2 cellular contexts compared by ENCODE assay signal in the genomic region with DNA sequence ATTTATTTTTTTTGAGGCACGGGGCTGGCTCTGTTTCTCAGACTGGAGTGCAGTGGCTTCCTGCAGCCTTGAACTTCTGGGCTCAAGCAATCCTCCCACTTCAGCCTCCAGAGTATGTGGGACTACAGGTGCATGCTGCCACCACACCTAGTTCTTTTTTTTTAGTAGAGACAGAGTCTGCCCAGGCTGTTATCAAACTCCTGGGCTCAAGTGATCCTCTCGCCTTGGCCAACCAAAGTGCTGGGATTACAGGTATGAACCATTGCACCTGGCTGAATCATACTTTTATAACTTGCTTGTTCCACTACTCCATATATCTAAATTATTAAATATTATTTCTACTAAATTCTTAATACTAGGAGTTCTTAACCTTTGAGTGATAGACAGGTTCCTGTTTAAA.
TF ChIP-seq lines count a peak whose summit lies in the region.

No MANE protein-coding gene starts in this region.

TF ChIP-seq in A549, 52 proteins besides CTCF, POLR2A, EP300 and RAD21 (continued from another document):
- TF ChIP-seq, protein P1, sequence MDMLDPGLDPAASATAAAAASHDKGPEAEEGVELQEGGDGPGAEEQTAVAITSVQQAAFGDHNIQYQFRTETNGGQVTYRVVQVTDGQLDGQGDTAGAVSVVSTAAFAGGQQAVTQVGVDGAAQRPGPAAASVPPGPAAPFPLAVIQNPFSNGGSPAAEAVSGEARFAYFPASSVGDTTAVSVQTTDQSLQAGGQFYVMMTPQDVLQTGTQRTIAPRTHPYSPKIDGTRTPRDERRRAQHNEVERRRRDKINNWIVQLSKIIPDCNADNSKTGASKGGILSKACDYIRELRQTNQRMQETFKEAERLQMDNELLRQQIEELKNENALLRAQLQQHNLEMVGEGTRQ (IDR thresholded peaks at IDR 0.05) = no peak
- TF ChIP-seq JUNB (IDR thresholded peaks at IDR 0.05) (no peak), RARB (CRISPR knock-in tag; IDR thresholded peaks at IDR 0.05) (no peak), MYC (IDR thresholded peaks at IDR 0.05; ENCODE audit: borderline replicate concordance, low read length) (no peak), FOSB (CRISPR knock-in tag; IDR thresholded peaks at IDR 0.05) (no peak), MAFK (IDR thresholded peaks at IDR 0.05; ENCODE audit: partially characterized antibody) (no peak), JUN (IDR thresholded peaks at IDR 0.05) (no peak)

TF ChIP-seq in GM12878, 131 proteins besides CTCF, POLR2A, EP300 and RAD21 (continued from another document):
- TF ChIP-seq, protein P2, sequence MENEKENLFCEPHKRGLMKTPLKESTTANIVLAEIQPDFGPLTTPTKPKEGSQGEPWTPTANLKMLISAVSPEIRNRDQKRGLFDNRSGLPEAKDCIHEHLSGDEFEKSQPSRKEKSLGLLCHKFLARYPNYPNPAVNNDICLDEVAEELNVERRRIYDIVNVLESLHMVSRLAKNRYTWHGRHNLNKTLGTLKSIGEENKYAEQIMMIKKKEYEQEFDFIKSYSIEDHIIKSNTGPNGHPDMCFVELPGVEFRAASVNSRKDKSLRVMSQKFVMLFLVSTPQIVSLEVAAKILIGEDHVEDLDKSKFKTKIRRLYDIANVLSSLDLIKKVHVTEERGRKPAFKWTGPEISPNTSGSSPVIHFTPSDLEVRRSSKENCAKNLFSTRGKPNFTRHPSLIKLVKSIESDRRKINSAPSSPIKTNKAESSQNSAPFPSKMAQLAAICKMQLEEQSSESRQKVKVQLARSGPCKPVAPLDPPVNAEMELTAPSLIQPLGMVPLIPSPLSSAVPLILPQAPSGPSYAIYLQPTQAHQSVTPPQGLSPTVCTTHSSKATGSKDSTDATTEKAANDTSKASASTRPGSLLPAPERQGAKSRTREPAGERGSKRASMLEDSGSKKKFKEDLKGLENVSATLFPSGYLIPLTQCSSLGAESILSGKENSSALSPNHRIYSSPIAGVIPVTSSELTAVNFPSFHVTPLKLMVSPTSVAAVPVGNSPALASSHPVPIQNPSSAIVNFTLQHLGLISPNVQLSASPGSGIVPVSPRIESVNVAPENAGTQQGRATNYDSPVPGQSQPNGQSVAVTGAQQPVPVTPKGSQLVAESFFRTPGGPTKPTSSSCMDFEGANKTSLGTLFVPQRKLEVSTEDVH (IDR thresholded peaks at IDR 0.05; ENCODE audit: low read depth, partially characterized antibody) = no peak
- TF ChIP-seq, protein P3, sequence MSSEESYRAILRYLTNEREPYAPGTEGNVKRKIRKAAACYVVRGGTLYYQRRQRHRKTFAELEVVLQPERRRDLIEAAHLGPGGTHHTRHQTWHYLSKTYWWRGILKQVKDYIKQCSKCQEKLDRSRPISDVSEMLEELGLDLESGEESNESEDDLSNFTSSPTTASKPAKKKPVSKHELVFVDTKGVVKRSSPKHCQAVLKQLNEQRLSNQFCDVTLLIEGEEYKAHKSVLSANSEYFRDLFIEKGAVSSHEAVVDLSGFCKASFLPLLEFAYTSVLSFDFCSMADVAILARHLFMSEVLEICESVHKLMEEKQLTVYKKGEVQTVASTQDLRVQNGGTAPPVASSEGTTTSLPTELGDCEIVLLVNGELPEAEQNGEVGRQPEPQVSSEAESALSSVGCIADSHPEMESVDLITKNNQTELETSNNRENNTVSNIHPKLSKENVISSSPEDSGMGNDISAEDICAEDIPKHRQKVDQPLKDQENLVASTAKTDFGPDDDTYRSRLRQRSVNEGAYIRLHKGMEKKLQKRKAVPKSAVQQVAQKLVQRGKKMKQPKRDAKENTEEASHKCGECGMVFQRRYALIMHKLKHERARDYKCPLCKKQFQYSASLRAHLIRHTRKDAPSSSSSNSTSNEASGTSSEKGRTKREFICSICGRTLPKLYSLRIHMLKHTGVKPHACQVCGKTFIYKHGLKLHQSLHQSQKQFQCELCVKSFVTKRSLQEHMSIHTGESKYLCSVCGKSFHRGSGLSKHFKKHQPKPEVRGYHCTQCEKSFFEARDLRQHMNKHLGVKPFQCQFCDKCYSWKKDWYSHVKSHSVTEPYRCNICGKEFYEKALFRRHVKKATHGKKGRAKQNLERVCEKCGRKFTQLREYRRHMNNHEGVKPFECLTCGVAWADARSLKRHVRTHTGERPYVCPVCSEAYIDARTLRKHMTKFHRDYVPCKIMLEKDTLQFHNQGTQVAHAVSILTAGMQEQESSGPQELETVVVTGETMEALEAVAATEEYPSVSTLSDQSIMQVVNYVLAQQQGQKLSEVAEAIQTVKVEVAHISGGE (CRISPR knock-in tag; IDR thresholded peaks at IDR 0.05) = no peak
- TF ChIP-seq CHD4 (IDR thresholded peaks at IDR 0.05) = no peak
- no peak for TF ChIP-seq SMC3 (IDR thresholded peaks at IDR 0.05; ENCODE audit: borderline replicate concordance, low read length)
- TF ChIP-seq RAD51 (IDR thresholded peaks at IDR 0.05) = no peak
TF ChIP-seq in GM12878: peak in this region for 0.
